Comparison of ENCODE assay signal across 8 cellular contexts in the genomic region with DNA sequence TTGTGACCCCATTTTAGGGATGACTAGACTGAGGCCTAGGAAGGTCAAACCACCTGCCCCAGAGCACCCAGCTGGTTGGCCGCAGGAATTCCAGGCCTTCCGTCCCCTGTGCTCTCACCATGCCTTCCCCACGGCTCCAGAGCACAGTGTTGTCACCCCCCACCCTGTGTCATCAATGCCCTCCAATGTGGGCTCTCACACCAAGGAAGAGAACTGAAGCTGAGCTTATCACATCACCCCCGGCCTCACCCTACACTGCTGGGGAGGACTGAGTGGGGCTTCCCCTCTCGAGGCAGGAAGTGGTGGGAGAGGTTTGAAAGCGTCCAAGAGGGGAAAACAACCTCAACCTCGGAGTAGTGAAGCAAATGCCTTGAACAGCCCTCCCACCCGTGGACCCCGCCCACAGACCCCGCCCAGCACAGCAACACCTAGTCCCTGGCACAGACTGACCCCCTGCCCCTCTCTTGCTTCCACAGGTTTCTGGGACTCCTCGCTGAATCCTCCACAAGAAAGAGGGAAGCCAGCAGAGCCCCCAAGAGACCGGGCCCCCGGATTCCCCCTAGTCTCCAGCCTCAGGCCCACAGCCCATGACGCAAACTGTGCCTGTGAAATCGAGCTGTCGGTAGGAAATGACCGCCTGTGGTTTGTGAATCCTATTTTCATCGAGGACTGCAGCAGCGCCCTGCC.
DNase-seq lines count a peak whose midpoint lies in the region; ATAC-seq and TF ChIP-seq lines count a peak whose summit lies in the region.

No MANE protein-coding gene starts in this region.

- H3K27ac Mint-ChIP-seq in activated naive CD4-positive, alpha-beta T cell treated with anti-CD3 and anti-CD28 coated beads for 36 hours = peak overlapping the region; percentile 97
- H3K27ac Mint-ChIP-seq in naive thymus-derived CD8-positive, alpha-beta T cell = peak overlapping the region; percentile 97 to 100 (median 100)

- no peak for TF ChIP-seq EP300 in tibial nerve (IDR thresholded peaks at IDR 0.05)

- ATAC-seq in HG02678 (IDR thresholded peaks at IDR 0.05; ENCODE audit: unreplicated experiment) = peak; percentile 68
- ATAC-seq in naive thymus-derived CD8-positive, alpha-beta T cell = peak; percentile 79 to 85

- intact Hi-C loops in activated naive CD4-positive, alpha-beta T cell treated with anti-CD3 and anti-CD28 coated beads for 36 hours (cut with micrococcal nuclease) = loop anchor here (1.0 to 10.0 kb wide), 6 partner anchors 17 to 1306 kb away; a partner anchor contains a TSS

- POLR2A ChIA-PET in naive thymus-derived CD8-positive, alpha-beta T cell (lab: Charles Lee) = interaction anchor here (0.6 to 17.2 kb wide), 28 partner anchors 10 to 779 kb away, joined by 3 to 268 read pairs (median 5); a partner anchor contains a TSS

- CTCF ChIA-PET in activated naive CD4-positive, alpha-beta T cell treated with anti-CD3 and anti-CD28 coated beads for 36 hours (lab: Charles Lee) = interaction anchor here (0.5 to 1.6 kb wide), 10 partner anchors 15 to 787 kb away, joined by 3 to 5 read pairs (median 4); no protein-coding TSS in a partner anchor

- H3K27me3 Mint-ChIP-seq in activated naive CD4-positive, alpha-beta T cell treated with anti-CD3 and anti-CD28 coated beads for 36 hours (ENCODE audit: low read depth) = no peaks in the 10 kb centered on the region
- no peaks in the 10 kb centered on the region for H3K27me3 Mint-ChIP-seq in naive thymus-derived CD8-positive, alpha-beta T cell

- TF ChIP-seq POLR2A in tibial nerve (IDR thresholded peaks at IDR 0.05) = no peak

- peaks cover 0 to 41% (median 15%) of the 10 kb centered on the region in 4 donors for H3K4me1 ChIP-seq in tibial nerve

- peak overlapping the region; percentile 93 for H3K4me3 Mint-ChIP-seq in activated naive CD4-positive, alpha-beta T cell treated with anti-CD3 and anti-CD28 coated beads for 36 hours
- H3K4me3 Mint-ChIP-seq in naive thymus-derived CD8-positive, alpha-beta T cell = peak overlapping the region; percentile 98 to 100 (median 100)

- H3K36me3 ChIP-seq in tibial nerve = peaks cover 0 to 13% (median 0%) of the 10 kb centered on the region in 3 donors

- peak overlapping the region in 3 of 4 donors; percentile 63 to 85 (median 80) for H3K27ac ChIP-seq in tibial nerve

- TF ChIP-seq CTCF in GM13976 (IDR thresholded peaks at IDR 0.05; ENCODE audit: borderline replicate concordance, control extremely low read depth, extremely low read depth, insufficient read depth, missing control alignments) (no peak), tibial nerve (IDR thresholded peaks at IDR 0.05) (no peak)

- DNase-seq in GM13976 (ENCODE audit: low spot score) (peak; percentile 91), SKM-1 (lab: John Stamatoyannopoulos, UW; ENCODE audit: unreplicated experiment) (peak; percentile 31), tibial nerve (ENCODE audit: low spot score in 2 of 2) (no peak), OCI-M2 (lab: John Stamatoyannopoulos, UW; ENCODE audit: unreplicated experiment) (no peak), AG08395 (ENCODE audit: low spot score) (no peak)
- DNase-seq in activated naive CD4-positive, alpha-beta T cell treated with anti-CD3 and anti-CD28 coated beads for 36 hours = peak; percentile 93
- peak; percentile 63 to 94 (median 86) for DNase-seq in naive thymus-derived CD8-positive, alpha-beta T cell

- H3K27me3 ChIP-seq in tibial nerve = no peaks in the 10 kb centered on the region

- H3K36me3 Mint-ChIP-seq in activated naive CD4-positive, alpha-beta T cell treated with anti-CD3 and anti-CD28 coated beads for 36 hours (ENCODE audit: low read depth) = peaks cover 11% of the 10 kb centered on the region
- peaks cover 10 to 24% (median 13%) of the 10 kb centered on the region in 3 donors for H3K36me3 Mint-ChIP-seq in naive thymus-derived CD8-positive, alpha-beta T cell

- 71 to 73% methylated on average over 18 to 19 of the region's 19 CpGs for WGBS in tibial nerve, 2 donors

- in situ Hi-C loops in GM13976 (cut with MboI; ENCODE audit: low sequenced_read_pairs, unreplicated experiment) = no loop called here

- H3K4me3 ChIP-seq in tibial nerve = peak overlapping the region in 2 of 4 donors; percentile 38 to 46

- H3K9me3 ChIP-seq in tibial nerve = no peaks in the 10 kb centered on the region

- peaks cover 76% of the 10 kb centered on the region for H3K4me1 Mint-ChIP-seq in activated naive CD4-positive, alpha-beta T cell treated with anti-CD3 and anti-CD28 coated beads for 36 hours (ENCODE audit: low read depth)
- H3K4me1 Mint-ChIP-seq in naive thymus-derived CD8-positive, alpha-beta T cell = peaks cover 51 to 81% (median 77%) of the 10 kb centered on the region in 4 donors

- no peaks in the 10 kb centered on the region for H3K9me3 Mint-ChIP-seq in activated naive CD4-positive, alpha-beta T cell treated with anti-CD3 and anti-CD28 coated beads for 36 hours
- no peaks in the 10 kb centered on the region for H3K9me3 Mint-ChIP-seq in naive thymus-derived CD8-positive, alpha-beta T cell

Comparison
In these comparisons a context has a peak if more than half of its experiments do, and no peak if none do; other contexts are left out.
1. DNase-seq: peak in GM13976 (single experiment), SKM-1 (single experiment), activated naive CD4-positive, alpha-beta T cell treated with anti-CD3 and anti-CD28 coated beads for 36 hours (single experiment) and naive thymus-derived CD8-positive, alpha-beta T cell (10 of 10); none in tibial nerve (0 of 2), OCI-M2 (single experiment) and AG08395 (single experiment).